ENCODE assay signal across 19 cellular contexts in the genomic region with DNA sequence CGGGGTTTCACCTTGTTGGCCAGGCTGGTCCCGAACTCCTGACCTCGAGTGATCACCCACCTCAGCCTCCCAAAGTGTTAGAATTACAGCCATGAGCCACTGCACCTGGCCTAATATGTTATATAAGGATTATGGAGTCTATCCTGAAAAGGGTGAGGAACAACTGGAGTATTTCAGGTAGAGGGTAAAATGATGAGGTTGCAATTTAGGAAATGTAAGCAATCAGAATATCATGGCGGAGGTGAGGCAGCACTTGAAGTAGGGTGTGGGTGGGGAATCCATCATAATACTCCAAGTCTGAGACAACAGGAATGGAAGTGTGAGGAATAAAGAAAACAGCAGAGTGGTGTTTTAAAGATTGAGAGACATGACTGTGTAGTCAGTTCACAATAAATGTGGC.
DNase-seq lines count a peak whose midpoint lies in the region; ATAC-seq, FAIRE-seq and TF ChIP-seq lines count a peak whose summit lies in the region.
"Had no signal": no experiment of that assay in that cellular context is flagged by ENCODE, and none has a peak within 500 bp of the region (broad histone marks: within the 10 kb centered on the region; RNA-seq: fewer than 3 reads in every experiment).

No MANE protein-coding gene starts in this region.

- FAIRE-seq in HepG2 (lab: Jason Lieb, UNC) (no peak), K562 (lab: Jason Lieb, UNC) (no peak)
- FAIRE-seq: D721Med, G401.6, GM12891, GM19239 had no signal

- no peak for TF ChIP-seq RAD21 in HepG2 (CRISPR knock-in tag; IDR thresholded peaks at IDR 0.05)
- TF ChIP-seq RAD21 in K562 (CRISPR knock-in tag; conservative IDR thresholded peaks at IDR 0.05 in 1 of 2, IDR thresholded peaks at IDR 0.05 in 1 of 2), result no peak

- POLR2A ChIA-PET in HepG2 (lab: Yijun Ruan, JAX) (no interaction called here), K562 (lab: Yijun Ruan, JAX) (no interaction called here)

- H3K79me2 ChIP-seq in HepG2 (ENCODE audit: insufficient read depth, low read length) (no peaks in the 10 kb centered on the region), K562 (ENCODE audit: control insufficient read depth, insufficient read depth, low read length) (no peaks in the 10 kb centered on the region)

- TF ChIP-seq EP300 in HepG2 (IDR thresholded peaks at IDR 0.05; ENCODE audit: low read depth in 2 of 2, low read length in 2 of 2) (no peak), HepG2 (CRISPR knock-in tag; IDR thresholded peaks at IDR 0.05; ENCODE audit: borderline replicate concordance) (no peak), K562 (IDR thresholded peaks at IDR 0.05; ENCODE audit: low read length) (no peak)

- no peaks in the 10 kb centered on the region for H3K4me1 ChIP-seq in HepG2 (ENCODE audit: insufficient read depth, low read length)
- no peaks in the 10 kb centered on the region for H3K4me1 ChIP-seq in right lobe of liver
- no peaks in the 10 kb centered on the region for H3K4me1 ChIP-seq in K562 (replicated peaks in 1 of 2; ENCODE audit: control insufficient read depth in 2 of 2, insufficient read depth in 2 of 2, low read length in 2 of 2)
- H3K4me1 ChIP-seq: BLaER1 treated with 17β-estradiol and CSF1 and Interleukin-3, amounts not matched to agents 10 nM and 100 nM; Caco-2 had no signal

- WGBS in HepG2 (ENCODE audit: low lambda C conversion rate), result 66% methylated on average over 4 of the region's 4 CpGs
- WGBS in right lobe of liver (ENCODE audit: insufficient coverage, low coverage, low lambda C conversion rate, missing lambda C conversion rate), result 57% methylated on average over 4 of the region's 4 CpGs
- 0% methylated on average over 3 of the region's 4 CpGs for WGBS in K562 (ENCODE audit: insufficient coverage, low coverage, missing lambda C conversion rate)

- no peak for ATAC-seq in HepG2
- no peak for ATAC-seq in right lobe of liver
- no peak for ATAC-seq in K562
- ATAC-seq: CD8-positive, alpha-beta T cell had no signal

- no peak for TF ChIP-seq POLR2A in HepG2 (IDR thresholded peaks at IDR 0.05; ENCODE audit: insufficient read depth in 1 of 2, low read depth in 2 of 2, low read length in 2 of 2)
- TF ChIP-seq POLR2A in right lobe of liver (IDR thresholded peaks at IDR 0.05), result no peak
- TF ChIP-seq POLR2A in K562 (conservative IDR thresholded peaks at IDR 0.05), result no peak

- H3K4me3 ChIP-seq in HepG2 (replicated peaks in 1 of 3; ENCODE audit: insufficient read depth in 1 of 3, low read depth in 2 of 3, low read length in 3 of 3) (no peak overlapping the region), right lobe of liver (no peak overlapping the region), K562 (no peak overlapping the region)
- H3K4me3 ChIP-seq: BLaER1 treated with 17β-estradiol and CSF1 and Interleukin-3, amounts not matched to agents 10 nM and 100 nM had no signal

- no TSS peak for BruUV-seq in HepG2 (replicated peaks; lab: Mats Ljungman, UMichigan)
- no TSS peak for BruUV-seq in K562 (replicated peaks; lab: Mats Ljungman, UMichigan)

- intact Hi-C loops in HepG2 (cut with micrococcal nuclease; ENCODE audit: unreplicated experiment) (loop anchor here (10.0 kb wide), 1 partner anchor 492 kb away; no protein-coding TSS in a partner anchor), right lobe of liver (cut with DNase I) (no loop called here), K562 (cut with micrococcal nuclease) (no loop called here), cardiac septum (cut with DNase I) (no loop called here)

- TF ChIP-seq CTCF in HepG2 (CRISPR knock-in tag; IDR thresholded peaks at IDR 0.05) (no peak), right lobe of liver (IDR thresholded peaks at IDR 0.05) (no peak), K562 (IDR thresholded peaks at IDR 0.05 in 2 of 3, conservative IDR thresholded peaks at IDR 0.05 in 1 of 3; ENCODE audit: insufficient read depth in 2 of 3, low read depth in 1 of 3, low read length in 3 of 3) (no peak)

- H4K20me1 ChIP-seq in HepG2 (ENCODE audit: insufficient read depth, low read length), result no peaks in the 10 kb centered on the region
- no peaks in the 10 kb centered on the region for H4K20me1 ChIP-seq in K562 (replicated peaks; ENCODE audit: control insufficient read depth, insufficient read depth, low read length)
- H4K20me1 ChIP-seq: BLaER1 treated with 17β-estradiol and CSF1 and Interleukin-3, amounts not matched to agents 10 nM and 100 nM had no signal

- H3K36me3 ChIP-seq in HepG2 (replicated peaks in 1 of 2; ENCODE audit: control insufficient read depth in 1 of 2, insufficient read depth in 2 of 2, low read length in 2 of 2) (no peaks in the 10 kb centered on the region), right lobe of liver (peaks cover 0 to 2% (median 0%) of the 10 kb centered on the region in 4 donors), K562 (ENCODE audit: control insufficient read depth, insufficient read depth, low read length) (no peaks in the 10 kb centered on the region)
- H3K36me3 ChIP-seq: BLaER1 treated with 17β-estradiol and CSF1 and Interleukin-3, amounts not matched to agents 10 nM and 100 nM had no signal

- CTCF ChIA-PET in HepG2 (lab: Yijun Ruan, JAX; ENCODE audit: low intra/inter-chr PET ratio, low total read pairs), result no interaction called here
- CTCF ChIA-PET in K562 (lab: Yijun Ruan, JAX; ENCODE audit: low intra/inter-chr PET ratio), result no interaction called here

- H3K9ac ChIP-seq in HepG2 (ENCODE audit: insufficient read depth, low read depth, low read length), result no peak overlapping the region
- no peak overlapping the region for H3K9ac ChIP-seq in K562 (ENCODE audit: insufficient read depth in 1 of 2, low read depth in 2 of 2, low read length in 2 of 2)
- H3K9ac ChIP-seq: BLaER1 treated with 17β-estradiol and CSF1 and Interleukin-3, amounts not matched to agents 10 nM and 100 nM had no signal

- H3K4me2 ChIP-seq in HepG2 (ENCODE audit: low read depth, low read length) (no peak overlapping the region), K562 (ENCODE audit: insufficient read depth, low read length) (no peak overlapping the region)
- H3K4me2 ChIP-seq: BLaER1 treated with 17β-estradiol and CSF1 and Interleukin-3, amounts not matched to agents 10 nM and 100 nM had no signal

- no peaks in the 10 kb centered on the region for H3K9me1 ChIP-seq in K562 (ENCODE audit: control insufficient read depth, insufficient read depth, low read length)

- H2AFZ ChIP-seq in HepG2 (ENCODE audit: low read length), result no peak overlapping the region
- no peak overlapping the region for H2AFZ ChIP-seq in K562 (ENCODE audit: low read depth, low read length)

- H3K9me3 ChIP-seq in HepG2 (ENCODE audit: low read length) (no peaks in the 10 kb centered on the region), right lobe of liver (no peaks in the 10 kb centered on the region), K562 (replicated peaks; ENCODE audit: control insufficient read depth, insufficient read depth, low read depth, low read length) (no peaks in the 10 kb centered on the region)
- H3K9me3 ChIP-seq: Caco-2 had no signal

- H3K27me3 ChIP-seq in HepG2 (ENCODE audit: control insufficient read depth in 1 of 2, insufficient read depth in 2 of 2, low read length in 2 of 2) (peaks cover 0 to under 1% of the 10 kb centered on the region in 2 experiments; a peak in 1 of 5 replicates), right lobe of liver (no peaks in the 10 kb centered on the region), K562 (ENCODE audit: control insufficient read depth in 2 of 2, insufficient read depth in 2 of 2, low read length in 2 of 2) (no peaks in the 10 kb centered on the region)
- H3K27me3 ChIP-seq: BLaER1 treated with 17β-estradiol and CSF1 and Interleukin-3, amounts not matched to agents 10 nM and 100 nM had no signal

- in situ Hi-C loops in HepG2 (cut with HindIII; ENCODE audit: extremely low pct_ligation_motif_present, low pct_unique_long_range_greater_than_20kb) (no loop called here), K562 (cut with MboI) (no loop called here)

- DNase-seq in HepG2 (ENCODE audit: low spot score) (no peak), right lobe of liver (no peak), K562 (ENCODE audit: extremely low read depth in 1 of 4, low spot score in 3 of 4) (no peak), cardiac septum (ENCODE audit: low spot score) (no peak)
- DNase-seq in stimulated activated CD4-positive, alpha-beta T cell treated with anti-CD3 and anti-CD28 coated beads, Interleukin-12 subunit alpha, Interleukin-12 subunit beta, amount 100 ng/mL, for 4 hours, result no peak
- DNase-seq: ACHN; Caco-2; Calu3; CD4-positive, alpha-beta T cell; CD8-positive, alpha-beta T cell; DMS79 treated with DMSO at 0.1 percent for 48 hours; GF-D8 had no signal

- no peak overlapping the region for H3K27ac ChIP-seq in HepG2 (ENCODE audit: extremely low read length, insufficient read depth, low read length)
- no peak overlapping the region for H3K27ac ChIP-seq in right lobe of liver
- no peak overlapping the region for H3K27ac ChIP-seq in K562 (ENCODE audit: extremely low read depth, low read depth, low read length)
- H3K27ac ChIP-seq: 22Rv1; BLaER1 treated with 17β-estradiol and CSF1 and Interleukin-3, amounts not matched to agents 10 nM and 100 nM; C4-2B had no signal

TF ChIP-seq in HepG2, 621 proteins besides CTCF, POLR2A, EP300 and RAD21 (continues in another document):
- TF ChIP-seq PCBP2 (optimal IDR thresholded peaks at IDR 0.05; ENCODE audit: low read depth, low read length, poor library complexity, severe bottlenecking), result no peak
- TF ChIP-seq ZNF768 (CRISPR knock-in tag; IDR thresholded peaks at IDR 0.05), result no peak
- no peak for TF ChIP-seq ZNF225 (CRISPR knock-in tag; IDR thresholded peaks at IDR 0.05)
- no peak for TF ChIP-seq HHEX (CRISPR knock-in tag; IDR thresholded peaks at IDR 0.05)
- TF ChIP-seq IRF2 (CRISPR knock-in tag; IDR thresholded peaks at IDR 0.05), result no peak
- no peak for TF ChIP-seq ZBTB1 (CRISPR knock-in tag; IDR thresholded peaks at IDR 0.05; ENCODE audit: borderline replicate concordance)
- TF ChIP-seq SAFB2 (CRISPR knock-in tag; IDR thresholded peaks at IDR 0.05; ENCODE audit: borderline replicate concordance, low read depth), result no peak
- no peak for TF ChIP-seq NONO (IDR thresholded peaks at IDR 0.05)
- no peak for TF ChIP-seq NONO (CRISPR knock-in tag; conservative IDR thresholded peaks at IDR 0.05)

TF ChIP-seq in K562, 482 proteins besides CTCF, POLR2A, EP300 and RAD21 (continues in another document):
- TF ChIP-seq, protein P1, sequence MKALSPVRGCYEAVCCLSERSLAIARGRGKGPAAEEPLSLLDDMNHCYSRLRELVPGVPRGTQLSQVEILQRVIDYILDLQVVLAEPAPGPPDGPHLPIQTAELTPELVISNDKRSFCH (CRISPR knock-in tag; IDR thresholded peaks at IDR 0.05), result no peak
- TF ChIP-seq, protein P1 (tag; IDR thresholded peaks at IDR 0.05), result no peak

Comparison
In these comparisons a context has a peak if more than half of its experiments do, and no peak if none do; other contexts are left out.
1. Of the 241 proteins assayed by ChIP-seq in both HepG2 and K562: peak only in HepG2: none; only in K562: MAFG; in both: MAFF and MAFK; in neither: 238.